ENCODE assay signal across 8 cellular contexts in genomic region chr11:45293566-45294192, GRCh38. TPM values are rescaled to one million over a fixed set of nuclear protein-coding genes. Genes with fewer than 3 reads are reported as not detected.
DNase-seq lines count a peak whose midpoint lies in the region; ATAC-seq, FAIRE-seq and TF ChIP-seq lines count a peak whose summit lies in the region.
"Not testable (repeated sequence)": the region's sequence is repeated elsewhere in the genome, so short reads cannot be mapped to it uniquely, and the experiment has no call there.

No MANE protein-coding gene starts in this region.

- not testable (repeated sequence) for H3K27ac Mint-ChIP-seq in activated CD8-positive, alpha-beta T cell treated with anti-CD3 and anti-CD28 coated beads for 36 hours

- not testable (repeated sequence) for H2AFZ ChIP-seq in OCI-LY1 (ENCODE audit: low read length)

- not testable (repeated sequence) for H3K4me3 Mint-ChIP-seq in activated CD8-positive, alpha-beta T cell treated with anti-CD3 and anti-CD28 coated beads for 36 hours

- 0 out of 3 replicates have a peak overlapping the region, but pooled peaks have one; percentile 15 for H3K4me2 ChIP-seq in A549
- H3K4me2 ChIP-seq in OCI-LY1 (ENCODE audit: low read length) = not testable (repeated sequence)

- 18% methylated on average over 9 of the region's 11 CpGs for WGBS in A549 (ENCODE audit: missing lambda C conversion rate)

- not testable (repeated sequence) for H3K79me2 ChIP-seq in OCI-LY1 (ENCODE audit: insufficient read depth, low read length)

- H3K9me2 ChIP-seq in OCI-LY1 (ENCODE audit: low read depth, low read length) = not testable (repeated sequence)

- not testable (repeated sequence) for H3K4me1 Mint-ChIP-seq in activated CD8-positive, alpha-beta T cell treated with anti-CD3 and anti-CD28 coated beads for 36 hours (ENCODE audit: low read depth)

- not testable (repeated sequence) for H3K36me3 ChIP-seq in OCI-LY1 (ENCODE audit: insufficient read depth, low read length)

- not testable (repeated sequence) for H3K27ac ChIP-seq in A549; OCI-LY1 (ENCODE audit: low read depth, low read length, poor library complexity, severe bottlenecking)

- TF ChIP-seq RAD21 in A549 (conservative IDR thresholded peaks at IDR 0.05 in 1 of 2, IDR thresholded peaks at IDR 0.05 in 1 of 2) = peak; percentile 85 to 89

- not testable (repeated sequence) for H3K4me3 ChIP-seq in A549; choroid plexus epithelial cell (ENCODE audit: low read depth, low read length)
- peak overlapping the region; percentile 31 for H3K4me3 ChIP-seq in OCI-LY1 (ENCODE audit: low read depth, low read length, poor library complexity, severe bottlenecking)

- H3K27me3 Mint-ChIP-seq in activated CD8-positive, alpha-beta T cell treated with anti-CD3 and anti-CD28 coated beads for 36 hours = peaks cover 40% of the 10 kb centered on the region

- CTCF ChIA-PET in A549 (lab: Yijun Ruan, JAX) = interaction anchor here (0.6 to 4.6 kb wide), 16 partner anchors 11 to 478 kb away, joined by 3 to 52 read pairs (median 4); no protein-coding TSS in a partner anchor
- CTCF ChIA-PET in activated CD8-positive, alpha-beta T cell treated with anti-CD3 and anti-CD28 coated beads for 36 hours (lab: Charles Lee) = interaction anchor here (0.8 to 3.4 kb wide), 6 partner anchors 8 to 189 kb away, joined by 3 to 20 read pairs (median 4); no protein-coding TSS in a partner anchor

- H4K20me1 ChIP-seq in OCI-LY1 (ENCODE audit: insufficient read depth, low read length) = not testable (repeated sequence)

- ATAC-seq in A549 = peak; percentile 86 to 95
- peak; percentile 96 for ATAC-seq in activated CD8-positive, alpha-beta T cell treated with anti-CD3 and anti-CD28 coated beads for 36 hours

- TF ChIP-seq CTCF in A549 (IDR thresholded peaks at IDR 0.05) = peak; percentile 72
- peak; percentile 42 for TF ChIP-seq CTCF in GM13976 (IDR thresholded peaks at IDR 0.05; ENCODE audit: borderline replicate concordance, control extremely low read depth, extremely low read depth, insufficient read depth, missing control alignments)
- peak; percentile 41 for TF ChIP-seq CTCF in OCI-LY1 (IDR thresholded peaks at IDR 0.05; ENCODE audit: low read length)
- peak; percentile 46 for TF ChIP-seq CTCF in activated CD8-positive, alpha-beta T cell treated with anti-CD3 and anti-CD28 coated beads for 36 hours (IDR thresholded peaks at IDR 0.05)
- peak; percentile 80 for TF ChIP-seq CTCF in choroid plexus epithelial cell (conservative IDR thresholded peaks at IDR 0.05; ENCODE audit: low read depth, low read length)

- intact Hi-C loops in activated CD8-positive, alpha-beta T cell treated with anti-CD3 and anti-CD28 coated beads for 36 hours (cut with micrococcal nuclease) = loop anchor here (1.0 kb wide), 1 partner anchor 183 kb away; no protein-coding TSS in a partner anchor

- FAIRE-seq in A549 (lab: Jason Lieb, UNC) (peak; percentile 36), islet of Langerhans (lab: Jason Lieb, UNC) (peak; percentile 98)

- H3K9me3 Mint-ChIP-seq in activated CD8-positive, alpha-beta T cell treated with anti-CD3 and anti-CD28 coated beads for 36 hours = not testable (repeated sequence)

- not testable (repeated sequence) for H3K9me3 ChIP-seq in A549; OCI-LY1 (ENCODE audit: low read length)

- not testable (repeated sequence) for H3K27me3 ChIP-seq in OCI-LY1 (ENCODE audit: insufficient read depth, low read length)

- H3K36me3 Mint-ChIP-seq in activated CD8-positive, alpha-beta T cell treated with anti-CD3 and anti-CD28 coated beads for 36 hours (ENCODE audit: low read depth) = not testable (repeated sequence)

- in situ Hi-C loops in GM13976 (cut with MboI; ENCODE audit: low sequenced_read_pairs, unreplicated experiment) = loop anchor here (10.0 to 25.0 kb wide), 2 partner anchors 179 to 356 kb away; no protein-coding TSS in a partner anchor

- not testable (repeated sequence) for H3K9ac ChIP-seq in OCI-LY1 (ENCODE audit: low read length)

- not testable (repeated sequence) for H3F3A ChIP-seq in OCI-LY1 (ENCODE audit: insufficient read depth, low read length)

- TF ChIP-seq POLR2A in A549 (IDR thresholded peaks at IDR 0.05; ENCODE audit: low read length) = not testable (repeated sequence)

- DNase-seq in A549 (ENCODE audit: low read depth in 1 of 2, low spot score in 1 of 2) = peak; percentile 81 to 83
- DNase-seq in GM13976 (ENCODE audit: low spot score) = peak; percentile 72
- peak; percentile 84 for DNase-seq in M059J (ENCODE audit: low read depth)
- DNase-seq in activated CD8-positive, alpha-beta T cell treated with anti-CD3 and anti-CD28 coated beads for 36 hours = peak; percentile 82
- peak; percentile 92 for DNase-seq in choroid plexus epithelial cell (ENCODE audit: low read depth)
- DNase-seq in smooth muscle cell of the brain vasculature (ENCODE audit: low read depth, low spot score) = peak; percentile 47

- peaks cover 12% of the 10 kb centered on the region for H3K4me1 ChIP-seq in A549
- H3K4me1 ChIP-seq in OCI-LY1 (ENCODE audit: insufficient read depth, low read length, severe bottlenecking) = not testable (repeated sequence)

- POLR2A ChIA-PET in A549 (lab: Yijun Ruan, JAX); activated CD8-positive, alpha-beta T cell treated with anti-CD3 and anti-CD28 coated beads for 36 hours (lab: Charles Lee): not testable (repeated sequence)

- not testable (repeated sequence) for TF ChIP-seq EP300 in A549 (IDR thresholded peaks at IDR 0.05)

TF ChIP-seq in A549, 52 proteins besides CTCF, POLR2A, EP300 and RAD21:
- peak; percentile 88 for TF ChIP-seq SMC3 (IDR thresholded peaks at IDR 0.05)

RNA-seq across cellular contexts. Expression of gene SYT13, which starts 7.5 kb away (rescaled TPM):
- polyA plus RNA-seq in A549 (2011; rRNA removed) (8.1 and 10.7 TPM in 2 replicates), A549 (2017; fragmentation: RNase III; extraction: RNeasy Plus Mini Kit Qiagen cat#74134 plus additional on column Dnase treatment) (8.1 to 13.1 TPM (median 12.9 TPM) in 3 replicates)
- polyA plus RNA-seq in A549 (2012; cell fraction: cytosol; rRNA removed) = 2.4 and 2.9 TPM in 2 replicates
- polyA plus RNA-seq in A549 (2012; cell fraction: nucleus; rRNA removed) = 2.9 and 3.6 TPM in 2 replicates
- 31.3 and 31.5 TPM in 2 replicates for polyA minus RNA-seq in A549 (2011; rRNA and poly(A)+ RNA removed)
- 6.2 and 7.2 TPM in 2 replicates for total RNA-seq in M059J (2014; rRNA removed; shearing (Covaris generic))
- not detected for total RNA-seq in activated CD8-positive, alpha-beta T cell treated with anti-CD3 and anti-CD28 coated beads for 36 hours
